Comparison of ENCODE assay signal across 8 cellular contexts in the genomic region with DNA sequence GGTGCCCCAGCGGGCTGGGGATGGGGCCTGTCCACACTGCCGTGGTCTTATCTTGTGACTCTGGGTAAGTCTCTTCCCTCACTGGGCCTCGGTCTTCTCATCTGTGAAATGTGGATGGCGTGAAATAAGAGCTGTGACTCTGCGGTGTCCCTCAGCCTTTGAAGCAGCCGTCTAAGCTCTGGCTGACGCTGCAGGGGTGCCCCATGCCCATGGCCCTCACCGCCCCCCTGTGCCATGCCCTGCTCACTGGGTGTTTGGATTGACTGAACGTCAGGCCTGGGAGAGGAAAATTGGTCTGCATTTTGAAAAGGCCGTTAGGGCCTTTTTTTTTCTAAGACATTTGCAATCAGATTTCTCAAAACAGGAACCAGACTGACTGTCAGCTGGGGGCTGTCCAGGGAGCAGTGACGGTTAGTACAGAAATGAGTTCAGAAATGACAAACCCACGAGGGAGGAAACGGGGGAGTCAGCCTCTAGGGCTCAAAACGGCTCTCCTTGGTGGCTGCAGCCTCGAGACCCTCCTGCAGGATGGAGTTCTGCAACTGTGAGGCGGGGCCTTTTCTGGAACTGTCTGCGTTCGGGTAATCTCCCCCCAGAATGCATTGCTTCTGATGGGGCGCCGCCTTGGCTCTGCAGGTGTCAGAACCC. TPM values are rescaled to one million over a fixed set of nuclear protein-coding genes. Genes with fewer than 3 reads are reported as not detected.
DNase-seq lines count a peak whose midpoint lies in the region; ATAC-seq, FAIRE-seq and TF ChIP-seq lines count a peak whose summit lies in the region.

No MANE protein-coding gene starts in this region.

- H3K4me3 ChIP-seq in body of pancreas: no peak overlapping the region
- peak overlapping the region in 1 of 3 donors; percentile 98 for H3K4me3 ChIP-seq in thyroid gland (replicated peaks in 1 of 3)

- H3K9me3 ChIP-seq in body of pancreas (no peaks in the 10 kb centered on the region), thyroid gland (no peaks in the 10 kb centered on the region)

- POLR2A ChIA-PET in RWPE1 (lab: Yijun Ruan, JAX; ENCODE audit: low non-redundant PET): no interaction called here

- H3K27me3 Mint-ChIP-seq in mesothelial cell of epicardium (ENCODE audit: low read depth): no peaks in the 10 kb centered on the region

- FAIRE-seq in HTR-8/SVneo (lab: Jason Lieb, UNC): no peak

- H3K9me3 Mint-ChIP-seq in mesothelial cell of epicardium: no peaks in the 10 kb centered on the region

- H3K27ac ChIP-seq in C4-2B (peak overlapping the region; percentile 95), RWPE1 (peak overlapping the region; percentile 96), body of pancreas (peak overlapping the region in 3 of 4 donors; percentile 77 to 84 (median 83)), thyroid gland (peak overlapping the region; percentile 26 to 77 (median 72))

- peak overlapping the region; percentile 93 for H3K4me3 Mint-ChIP-seq in mesothelial cell of epicardium

- H3K27ac Mint-ChIP-seq in mesothelial cell of epicardium: no peak overlapping the region

- H3K36me3 Mint-ChIP-seq in mesothelial cell of epicardium: no peaks in the 10 kb centered on the region

- TF ChIP-seq CTCF in C4-2B (conservative IDR thresholded peaks at IDR 0.05) (no peak), RWPE1 (conservative IDR thresholded peaks at IDR 0.05; ENCODE audit: low read depth) (no peak), body of pancreas (IDR thresholded peaks at IDR 0.05) (no peak), mesothelial cell of epicardium (IDR thresholded peaks at IDR 0.05; ENCODE audit: unreplicated experiment) (no peak), thyroid gland (IDR thresholded peaks at IDR 0.05) (no peak)

- H3K36me3 ChIP-seq in body of pancreas (replicated peaks in 1 of 2; ENCODE audit: insufficient read depth in 1 of 2, low read depth in 2 of 2): no peaks in the 10 kb centered on the region
- peaks cover 0 to 4% of the 10 kb centered on the region in 2 donors for H3K36me3 ChIP-seq in thyroid gland

- TF ChIP-seq POLR2A in body of pancreas (IDR thresholded peaks at IDR 0.05) (no peak), thyroid gland (IDR thresholded peaks at IDR 0.05) (no peak)

- no peaks in the 10 kb centered on the region for H3K27me3 ChIP-seq in body of pancreas
- no peaks in the 10 kb centered on the region for H3K27me3 ChIP-seq in thyroid gland

- CTCF ChIA-PET in RWPE1 (lab: Yijun Ruan, JAX): interaction anchor here (1.2 kb wide), 1 partner anchor 114 kb away, joined by 5 read pairs; no protein-coding TSS in a partner anchor

- H3K4me1 Mint-ChIP-seq in mesothelial cell of epicardium: peaks cover 38% of the 10 kb centered on the region

- intact Hi-C loops in body of pancreas (cut with DNase I): no loop called here
- intact Hi-C loops in thyroid gland (cut with DNase I): no loop called here

- 61 to 75% methylated on average over 20 of the region's 20 CpGs for WGBS in body of pancreas, 2 donors
- 65 to 76% methylated on average over 16 to 20 of the region's 20 CpGs for WGBS in thyroid gland, 2 donors

- DNase-seq in RWPE1 (ENCODE audit: low spot score): no peak
- DNase-seq in body of pancreas: peak in 1 of 4 donors; percentile 55
- DNase-seq in mesothelial cell of epicardium (ENCODE audit: low spot score in 2 of 2, unreplicated experiment in 2 of 2): no peak
- no peak for DNase-seq in thyroid gland
- DNase-seq in HTR-8/SVneo (ENCODE audit: insufficient read length, low spot score): no peak
- DNase-seq in NCI-H128 (lab: John Stamatoyannopoulos, UW; ENCODE audit: unreplicated experiment): no peak

- H3K4me1 ChIP-seq in body of pancreas (peaks cover 66% of the 10 kb centered on the region), thyroid gland (peaks cover 24 to 63% of the 10 kb centered on the region in 2 donors)

- ATAC-seq in GM21619 (IDR thresholded peaks at IDR 0.05; ENCODE audit: unreplicated experiment) (peak; percentile 37), body of pancreas (no peak)

RNA-seq across cellular contexts. Expression of a gene that starts 1.9 kb away (rescaled TPM):
- 10 to 100 TPM; 27.4 to 36.3 TPM for total RNA-seq in body of pancreas
- 46.4 to 48.4 TPM (median 46.5 TPM) in 3 replicates for total RNA-seq in mesothelial cell of epicardium
- total RNA-seq in thyroid gland: 10 to 100 TPM; 32.8 to 55.8 (median 40.6) TPM

RNA-seq across cellular contexts. Expression of a gene that starts 20.9 kb away (rescaled TPM):
- total RNA-seq in body of pancreas (10 to 100 TPM; 18.2 to 39.6 TPM), mesothelial cell of epicardium (71.3 to 78.5 TPM (median 76.5 TPM) in 3 replicates), thyroid gland (10 to 100 TPM; 27.9 to 36.8 (median 31.5) TPM)

RNA-seq across cellular contexts. Expression of a gene that starts 35.2 kb away (rescaled TPM):
- total RNA-seq in body of pancreas (10 to 100 TPM; 16.2 to 30.6 TPM), mesothelial cell of epicardium (50.4 to 59.0 TPM (median 55.4 TPM) in 3 replicates), thyroid gland (10 to 100 TPM; 50.5 to 59.9 (median 54.4) TPM)
